12 cellular contexts compared by ENCODE assay signal in genomic region chr16:73565263-73565662, GRCh38.
DNase-seq lines count a peak whose midpoint lies in the region; ATAC-seq and TF ChIP-seq lines count a peak whose summit lies in the region.
"Had no signal": no experiment of that assay in that cellular context is flagged by ENCODE, and none has a peak within 500 bp of the region (broad histone marks: within the 10 kb centered on the region; RNA-seq: fewer than 3 reads in every experiment).

No MANE protein-coding gene starts in this region.

- no peak for ATAC-seq in left ventricle myocardium superior
- no peak for ATAC-seq in stimulated activated naive CD8-positive, alpha-beta T cell treated with anti-CD3 and anti-CD28 coated beads, Interleukin-15, amount 100 ng/mL, for 72 hours
- ATAC-seq: activated naive CD4-positive, alpha-beta T cell treated with anti-CD3 and anti-CD28 coated beads, Interleukin-2, amount 50 U/mL, for 72 hours; naive thymus-derived CD8-positive, alpha-beta T cell had no signal

- H3K9me3 Mint-ChIP-seq in brain: peaks cover 0 to 13% (median 0%) of the 10 kb centered on the region in 5 experiments
- no peaks in the 10 kb centered on the region for H3K9me3 Mint-ChIP-seq in stimulated activated naive CD8-positive, alpha-beta T cell treated with anti-CD3 and anti-CD28 coated beads, Interleukin-15, amount 100 ng/mL, for 72 hours
- peaks cover 8% of the 10 kb centered on the region for H3K9me3 Mint-ChIP-seq in activated naive CD4-positive, alpha-beta T cell treated with anti-CD3 and anti-CD28 coated beads, Interleukin-2, amount 10 ng/mL, durations not matched to agents 7 days and 5 days

- H3K27ac Mint-ChIP-seq in brain: no peak overlapping the region
- no peak overlapping the region for H3K27ac Mint-ChIP-seq in stimulated activated naive CD8-positive, alpha-beta T cell treated with anti-CD3 and anti-CD28 coated beads, Interleukin-15, amount 100 ng/mL, for 72 hours
- no peak overlapping the region for H3K27ac Mint-ChIP-seq in activated naive CD4-positive, alpha-beta T cell treated with anti-CD3 and anti-CD28 coated beads, Interleukin-2, amount 10 ng/mL, durations not matched to agents 7 days and 5 days
- H3K27ac Mint-ChIP-seq: activated naive CD4-positive, alpha-beta T cell treated with anti-CD3 and anti-CD28 coated beads, Interleukin-2, amount 50 U/mL, for 72 hours; naive thymus-derived CD8-positive, alpha-beta T cell had no signal

- no peaks in the 10 kb centered on the region for H3K9me3 ChIP-seq in cardiac muscle cell (ENCODE audit: low read depth)

- DNase-seq in cardiac muscle cell (ENCODE audit: low read depth in 1 of 2, low spot score in 1 of 2) (peak in 1 of 2 donors; percentile 41), left ventricle myocardium superior (no peak), NCI-H1092 treated with DMSO at 0.1 percent for 48 hours (lab: John Stamatoyannopoulos, UW) (peak; percentile 23), superior temporal gyrus (ENCODE audit: extremely low spot score) (peak; percentile 45), COLO668 (lab: John Stamatoyannopoulos, UW; ENCODE audit: unreplicated experiment) (no peak)
- no peak for DNase-seq in stimulated activated naive CD8-positive, alpha-beta T cell treated with anti-CD3 and anti-CD28 coated beads, Interleukin-15, amount 100 ng/mL, for 72 hours
- DNase-seq in activated naive CD4-positive, alpha-beta T cell treated with anti-CD3 and anti-CD28 coated beads, Interleukin-2, amount 10 ng/mL, durations not matched to agents 7 days and 5 days: no peak
- DNase-seq: activated CD4-positive, alpha-beta T cell treated with anti-CD3 and anti-CD28 coated beads for 1 hour; naive thymus-derived CD8-positive, alpha-beta T cell had no signal

- H3K27ac ChIP-seq in cardiac muscle cell: no peak overlapping the region

- H3K4me1 ChIP-seq in cardiac muscle cell (ENCODE audit: low read depth): peaks cover 12% of the 10 kb centered on the region

- no peak overlapping the region for H3K4me3 Mint-ChIP-seq in brain
- H3K4me3 Mint-ChIP-seq in stimulated activated naive CD8-positive, alpha-beta T cell treated with anti-CD3 and anti-CD28 coated beads, Interleukin-15, amount 100 ng/mL, for 72 hours: no peak overlapping the region
- no peak overlapping the region for H3K4me3 Mint-ChIP-seq in activated naive CD4-positive, alpha-beta T cell treated with anti-CD3 and anti-CD28 coated beads, Interleukin-2, amount 10 ng/mL, durations not matched to agents 7 days and 5 days
- H3K4me3 Mint-ChIP-seq: CD14-positive monocyte; naive thymus-derived CD8-positive, alpha-beta T cell had no signal

- H3K4me3 ChIP-seq in cardiac muscle cell: no peak overlapping the region

- peaks cover 24% of the 10 kb centered on the region for H3K4me1 Mint-ChIP-seq in brain
- H3K4me1 Mint-ChIP-seq in stimulated activated naive CD8-positive, alpha-beta T cell treated with anti-CD3 and anti-CD28 coated beads, Interleukin-15, amount 100 ng/mL, for 72 hours: no peaks in the 10 kb centered on the region
- H3K4me1 Mint-ChIP-seq in activated naive CD4-positive, alpha-beta T cell treated with anti-CD3 and anti-CD28 coated beads, Interleukin-2, amount 10 ng/mL, durations not matched to agents 7 days and 5 days: no peaks in the 10 kb centered on the region
- H3K4me1 Mint-ChIP-seq: CD14-positive monocyte; naive thymus-derived CD8-positive, alpha-beta T cell had no signal

- no peaks in the 10 kb centered on the region for H3K27me3 ChIP-seq in cardiac muscle cell

- TF ChIP-seq CTCF in cardiac muscle cell (IDR thresholded peaks at IDR 0.05; ENCODE audit: low read depth, low read length) (peak; percentile 3), brain (conservative IDR thresholded peaks at IDR 0.05) (peak; percentile 24 to 35)

- H3K36me3 Mint-ChIP-seq in brain: no peaks in the 10 kb centered on the region
- H3K36me3 Mint-ChIP-seq in activated naive CD4-positive, alpha-beta T cell treated with anti-CD3 and anti-CD28 coated beads, Interleukin-2, amount 10 ng/mL, durations not matched to agents 7 days and 5 days: no peaks in the 10 kb centered on the region
- H3K36me3 Mint-ChIP-seq: activated naive CD4-positive, alpha-beta T cell treated with anti-CD3 and anti-CD28 coated beads, Interleukin-2, amount 50 U/mL, for 72 hours; CD14-positive monocyte; naive thymus-derived CD8-positive, alpha-beta T cell had no signal

- intact Hi-C loops in left ventricle myocardium superior (cut with micrococcal nuclease): no loop called here

- CTCF ChIA-PET in activated naive CD4-positive, alpha-beta T cell treated with anti-CD3 and anti-CD28 coated beads, Interleukin-2, amount 10 ng/mL, durations not matched to agents 7 days and 5 days (lab: Charles Lee): no interaction called here

- no peaks in the 10 kb centered on the region for H3K36me3 ChIP-seq in cardiac muscle cell

- peaks cover 15% of the 10 kb centered on the region for H3K27me3 Mint-ChIP-seq in brain
- peaks cover 22% of the 10 kb centered on the region for H3K27me3 Mint-ChIP-seq in stimulated activated naive CD8-positive, alpha-beta T cell treated with anti-CD3 and anti-CD28 coated beads, Interleukin-15, amount 100 ng/mL, for 72 hours
- H3K27me3 Mint-ChIP-seq in activated naive CD4-positive, alpha-beta T cell treated with anti-CD3 and anti-CD28 coated beads, Interleukin-2, amount 10 ng/mL, durations not matched to agents 7 days and 5 days: no peaks in the 10 kb centered on the region

Comparison
In these comparisons a context has a peak if more than half of its experiments do, and no peak if none do; other contexts are left out.
1. DNase-seq: peak in NCI-H1092 treated with DMSO at 0.1 percent for 48 hours (single experiment) and superior temporal gyrus (single experiment); none in left ventricle myocardium superior (single experiment), stimulated activated naive CD8-positive, alpha-beta T cell treated with anti-CD3 and anti-CD28 coated beads, Interleukin-15, amount 100 ng/mL, for 72 hours (0 of 2), activated naive CD4-positive, alpha-beta T cell treated with anti-CD3 and anti-CD28 coated beads, Interleukin-2, amount 10 ng/mL, durations not matched to agents 7 days and 5 days (single experiment) and COLO668 (single experiment).